14 cellular contexts compared by ENCODE assay signal in genomic region chr3:142613491-142613890, GRCh38.
"Had no signal": no experiment of that assay in that cellular context is flagged by ENCODE, and none has a peak within 500 bp of the region (broad histone marks: within the 10 kb centered on the region; RNA-seq: fewer than 3 reads in every experiment).

No MANE protein-coding gene starts in this region.

- H3K36me3 ChIP-seq: prostate gland had no signal

- ATAC-seq: activated CD4-positive, alpha-beta T cell treated with anti-CD3 and anti-CD28 coated beads for 36 hours; activated CD8-positive, alpha-beta T cell treated with anti-CD3 and anti-CD28 coated beads for 36 hours; left cardiac atrium; sciatic nerve had no signal

- H3K4me3 ChIP-seq: lung, prostate gland had no signal

- H3K4me1 Mint-ChIP-seq: activated CD4-positive, alpha-beta T cell treated with anti-CD3 and anti-CD28 coated beads for 36 hours; nephron had no signal

- H3K9me3 Mint-ChIP-seq: activated CD8-positive, alpha-beta T cell treated with anti-CD3 and anti-CD28 coated beads for 36 hours; immature natural killer cell; nephron; type B pancreatic cell had no signal

- H3K36me3 Mint-ChIP-seq: immature natural killer cell, type B pancreatic cell had no signal

- H3K27ac Mint-ChIP-seq: activated CD4-positive, alpha-beta T cell treated with anti-CD3 and anti-CD28 coated beads for 36 hours; activated CD8-positive, alpha-beta T cell treated with anti-CD3 and anti-CD28 coated beads for 36 hours; nephron; type B pancreatic cell had no signal

- H3K27ac ChIP-seq: prostate gland had no signal

- H3K4me1 ChIP-seq: prostate gland had no signal

- H3K27me3 Mint-ChIP-seq: activated CD4-positive, alpha-beta T cell treated with anti-CD3 and anti-CD28 coated beads for 36 hours; activated CD8-positive, alpha-beta T cell treated with anti-CD3 and anti-CD28 coated beads for 36 hours; type B pancreatic cell had no signal

- H3K4me3 Mint-ChIP-seq: activated CD4-positive, alpha-beta T cell treated with anti-CD3 and anti-CD28 coated beads for 36 hours; activated CD8-positive, alpha-beta T cell treated with anti-CD3 and anti-CD28 coated beads for 36 hours; immature natural killer cell; nephron; type B pancreatic cell had no signal

- H3K9me3 ChIP-seq: prostate gland had no signal

- DNase-seq: activated CD4-positive, alpha-beta T cell treated with anti-CD3 and anti-CD28 coated beads for 36 hours; activated CD8-positive, alpha-beta memory T cell treated with anti-CD3 and anti-CD28 coated beads, Interleukin-2, amount 50 U/mL, for 48 hours; activated CD8-positive, alpha-beta T cell treated with anti-CD3 and anti-CD28 coated beads for 36 hours; activated naive CD4-positive, alpha-beta T cell treated with Interleukin-2 at 50 U/mL for 16 hours; immature natural killer cell; left cardiac atrium; occipital lobe; stimulated activated naive CD4-positive, alpha-beta T cell; T-helper 9 cell had no signal
